Comparison of ENCODE assay signal across 8 cellular contexts in the genomic region with DNA sequence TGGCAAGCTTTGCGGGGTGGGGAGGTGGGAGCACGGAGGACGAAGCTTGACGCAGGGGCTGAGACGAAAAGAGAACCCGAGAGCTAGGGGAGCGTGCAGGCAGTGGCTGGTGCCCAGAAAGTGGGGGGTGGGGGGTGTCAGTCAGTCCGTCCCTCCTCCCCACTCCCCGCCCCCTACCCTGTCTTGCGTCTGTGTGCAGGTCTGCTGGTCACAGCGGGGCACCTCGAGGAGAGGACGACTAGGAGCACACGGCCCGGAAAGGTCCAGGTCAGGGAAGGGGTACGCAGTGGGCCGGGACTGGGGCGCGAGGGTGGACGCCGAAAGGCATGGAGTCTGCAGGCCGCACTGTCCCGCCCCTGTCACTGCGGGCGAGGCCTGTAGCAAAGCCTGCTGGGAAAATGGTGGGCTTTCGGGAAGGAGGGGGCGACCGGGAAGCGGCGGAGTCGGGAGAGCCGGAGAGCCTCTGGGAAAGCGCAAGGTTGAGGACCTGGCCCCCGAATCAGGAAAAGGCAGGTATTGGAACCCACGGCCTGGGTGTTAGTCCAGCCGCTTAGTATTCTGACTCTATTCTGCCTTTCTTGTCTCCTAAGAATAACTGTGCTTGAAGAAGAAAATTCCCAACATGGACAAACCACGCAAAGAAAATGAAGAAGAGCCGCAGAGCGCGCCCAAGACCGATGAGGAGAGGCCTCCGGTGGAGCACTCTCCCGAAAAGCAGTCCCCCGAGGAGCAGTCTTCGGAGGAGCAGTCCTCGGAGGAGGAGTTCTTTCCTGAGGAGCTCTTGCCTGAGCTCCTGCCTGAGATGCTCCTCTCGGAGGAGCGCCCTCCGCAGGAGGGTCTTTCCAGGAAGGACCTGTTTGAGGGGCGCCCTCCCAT. TPM values are rescaled to one million over a fixed set of nuclear protein-coding genes. Genes with fewer than 3 reads are reported as not detected.
DNase-seq lines count a peak whose midpoint lies in the region; ATAC-seq and TF ChIP-seq lines count a peak whose summit lies in the region.

No MANE protein-coding gene starts in this region.

- in situ Hi-C loops in astrocyte of the cerebellum (cut with HindIII; ENCODE audit: low sequenced_read_pairs): no loop called here

- H3K27me3 Mint-ChIP-seq in progenitor cell of endocrine pancreas: no peaks in the 10 kb centered on the region

- peak overlapping the region; percentile 98 for H3K4me3 Mint-ChIP-seq in progenitor cell of endocrine pancreas (ENCODE audit: low read depth)

- peaks cover 13% of the 10 kb centered on the region for H3K4me1 Mint-ChIP-seq in progenitor cell of endocrine pancreas (ENCODE audit: low read depth)

- no peaks in the 10 kb centered on the region for H3K36me3 ChIP-seq in BE2C
- H3K36me3 ChIP-seq in hepatocyte (replicated peaks; ENCODE audit: insufficient read depth, low read depth): no peaks in the 10 kb centered on the region

- no peaks in the 10 kb centered on the region for H3K9me2 ChIP-seq in hepatocyte (replicated peaks; ENCODE audit: insufficient read depth)

- TF ChIP-seq CTCF in BE2C (IDR thresholded peaks at IDR 0.05; ENCODE audit: low read depth, low read length) (peak; percentile 68), astrocyte of the cerebellum (IDR thresholded peaks at IDR 0.05; ENCODE audit: low read depth, low read length, missing control alignments) (peak; percentile 60), hepatocyte (IDR thresholded peaks at IDR 0.05; ENCODE audit: poor library complexity) (peak; percentile 72), progenitor cell of endocrine pancreas (IDR thresholded peaks at IDR 0.05; ENCODE audit: unreplicated experiment) (peak; percentile 68)

- H3K79me2 ChIP-seq in hepatocyte: peaks cover 49% of the 10 kb centered on the region

- H3K4me2 ChIP-seq in hepatocyte: peak overlapping the region; percentile 80

- ATAC-seq in GM19328 (IDR thresholded peaks at IDR 0.05; ENCODE audit: unreplicated experiment): peak; percentile 27
- ATAC-seq in HG02970 (IDR thresholded peaks at IDR 0.05; ENCODE audit: low FRiP score, unreplicated experiment): no peak

- peaks cover 3% of the 10 kb centered on the region for H3K9me3 Mint-ChIP-seq in progenitor cell of endocrine pancreas (ENCODE audit: low read depth)

- WGBS in hepatocyte (ENCODE audit: low lambda C conversion rate, missing lambda C conversion rate): 6% methylated on average over 45 of the region's 50 CpGs

- H3K36me3 Mint-ChIP-seq in progenitor cell of endocrine pancreas (ENCODE audit: insufficient read depth): peaks cover 4% of the 10 kb centered on the region

- H4K20me1 ChIP-seq in hepatocyte (ENCODE audit: insufficient read depth, poor library complexity, severe bottlenecking): no peaks in the 10 kb centered on the region

- DNase-seq in BE2C (peak; percentile 73), HuH-7 (ENCODE audit: low spot score) (peak; percentile 49), RKO (ENCODE audit: low spot score) (peak; percentile 66), astrocyte of the cerebellum (ENCODE audit: low read depth) (no peak), hepatocyte (ENCODE audit: low spot score) (peak; percentile 89), progenitor cell of endocrine pancreas (ENCODE audit: low spot score, unreplicated experiment) (peak; percentile 50)

- no peaks in the 10 kb centered on the region for H3K9me3 ChIP-seq in BE2C
- H3K9me3 ChIP-seq in hepatocyte (ENCODE audit: low read depth): no peaks in the 10 kb centered on the region

- H3K4me3 ChIP-seq in BE2C (ENCODE audit: low read depth, low read length) (peak overlapping the region; percentile 82), astrocyte of the cerebellum (ENCODE audit: low read depth, low read length) (peak overlapping the region; percentile 56), hepatocyte (peak overlapping the region; percentile 88)

- H3K27ac Mint-ChIP-seq in progenitor cell of endocrine pancreas: peak overlapping the region; percentile 98

- no peaks in the 10 kb centered on the region for H3K4me1 ChIP-seq in BE2C
- peaks cover 16% of the 10 kb centered on the region for H3K4me1 ChIP-seq in hepatocyte (ENCODE audit: insufficient read depth)

- H3K27ac ChIP-seq in hepatocyte: peak overlapping the region; percentile 99

- H2AFZ ChIP-seq in hepatocyte: peak overlapping the region; percentile 97

- no peaks in the 10 kb centered on the region for H3K27me3 ChIP-seq in BE2C
- no peaks in the 10 kb centered on the region for H3K27me3 ChIP-seq in hepatocyte

RNA-seq across cellular contexts. Expression of gene TCEAL1, which starts 0.8 kb away (rescaled TPM):
- 19.4 TPM for polyA plus RNA-seq in BE2C (2012; ENCODE audit: insufficient read depth, insufficient read length, low read depth)
- total RNA-seq in hepatocyte (109 and 113 TPM in 2 replicates), progenitor cell of endocrine pancreas (18.9 and 21.5 TPM in 2 replicates)
- polyA plus RNA-seq in hepatocyte: 89.2 and 116 TPM in 2 replicates

RNA-seq across cellular contexts. Expression of gene TCEAL3, which starts 21.8 kb away (rescaled TPM):
- 17.3 TPM for polyA plus RNA-seq in BE2C (2012; ENCODE audit: insufficient read depth, insufficient read length, low read depth)
- total RNA-seq in hepatocyte (28.6 and 28.7 TPM in 2 replicates), progenitor cell of endocrine pancreas (14.4 and 15.1 TPM in 2 replicates)
- 91.7 and 117 TPM in 2 replicates for polyA plus RNA-seq in hepatocyte

RNA-seq across cellular contexts. Expression of gene TCEAL4, which starts 44.2 kb away (rescaled TPM):
- polyA plus RNA-seq in BE2C (2012; ENCODE audit: insufficient read depth, insufficient read length, low read depth): 89.8 TPM
- total RNA-seq in hepatocyte (84.2 and 94.4 TPM in 2 replicates), progenitor cell of endocrine pancreas (67.4 and 72.3 TPM in 2 replicates)
- polyA plus RNA-seq in hepatocyte: 171 and 213 TPM in 2 replicates

RNA-seq across cellular contexts. Expression of gene MORF4L2, which starts 57.0 kb away (rescaled TPM):
- 165 TPM for polyA plus RNA-seq in BE2C (2012; ENCODE audit: insufficient read depth, insufficient read length, low read depth)
- total RNA-seq in hepatocyte (1,160 and 1,364 TPM in 2 replicates), progenitor cell of endocrine pancreas (479 and 507 TPM in 2 replicates)
- polyA plus RNA-seq in hepatocyte: 772 and 829 TPM in 2 replicates
